In genomic region chr4:127936974-127937373, GRCh38 we compare ENCODE assay signal across 19 cellular contexts. TPM values are rescaled to one million over a fixed set of nuclear protein-coding genes. Genes with fewer than 3 reads are reported as not detected.
A peak's percentile ranks its signal among the peaks of the same experiment; 100 is the strongest.
DNase-seq lines count a peak whose midpoint lies in the region; ATAC-seq and TF ChIP-seq lines count a peak whose summit lies in the region.
"Had no signal": no experiment of that assay in that cellular context is flagged by ENCODE, and none has a peak within 500 bp of the region (broad histone marks: within the 10 kb centered on the region; RNA-seq: fewer than 3 reads in every experiment).

No MANE protein-coding gene starts in this region.

- H3K4me3 ChIP-seq in epithelial cell of esophagus (ENCODE audit: low read length), result no peak overlapping the region
- H3K4me3 ChIP-seq: A549, neural progenitor cell, SJCRH30 had no signal

- no peaks in the 10 kb centered on the region for H3K9me3 Mint-ChIP-seq in activated T-cell treated with anti-CD3 and anti-CD28 coated beads, Interleukin-2, amount 50 U/mL, for 24 hours
- no peaks in the 10 kb centered on the region for H3K9me3 Mint-ChIP-seq in activated T-cell treated with anti-CD3 and anti-CD28 coated beads, Interleukin-2, amount 50 U/mL, for 4 hours
- no peaks in the 10 kb centered on the region for H3K9me3 Mint-ChIP-seq in stimulated activated memory B cell treated with anti-CD40 and anti-IgM and Interleukin-4, amounts not matched to agents 10 μg/mL and 1 μg/mL and 100 μg/mL, for 72 hours
- H3K9me3 Mint-ChIP-seq: activated naive CD4-positive, alpha-beta T cell treated with anti-CD3 and anti-CD28 coated beads, Interleukin-2, amount 50 U/mL, for 72 hours; neural progenitor cell; type B pancreatic cell had no signal

- H3K36me3 Mint-ChIP-seq in activated T-cell treated with anti-CD3 and anti-CD28 coated beads, Interleukin-2, amount 50 U/mL, for 24 hours (ENCODE audit: low read depth), result peaks cover 36% of the 10 kb centered on the region
- peaks cover 23% of the 10 kb centered on the region for H3K36me3 Mint-ChIP-seq in activated T-cell treated with anti-CD3 and anti-CD28 coated beads, Interleukin-2, amount 50 U/mL, for 4 hours (ENCODE audit: insufficient read depth)
- H3K36me3 Mint-ChIP-seq in stimulated activated memory B cell treated with anti-CD40 and anti-IgM and Interleukin-4, amounts not matched to agents 10 μg/mL and 1 μg/mL and 100 μg/mL, for 72 hours, result peaks cover 14% of the 10 kb centered on the region

- no peak for TF ChIP-seq CTCF in epithelial cell of esophagus (IDR thresholded peaks at IDR 0.05; ENCODE audit: insufficient read depth, low read depth, low read length, missing control alignments)
- TF ChIP-seq CTCF in GM20000 (IDR thresholded peaks at IDR 0.05; ENCODE audit: extremely low read depth, missing control alignments), result no peak

- H3K27ac Mint-ChIP-seq in activated T-cell treated with anti-CD3 and anti-CD28 coated beads, Interleukin-2, amount 50 U/mL, for 24 hours, result peak overlapping the region; percentile 6
- peak overlapping the region; percentile 18 for H3K27ac Mint-ChIP-seq in stimulated activated memory B cell treated with anti-CD40 and anti-IgM and Interleukin-4, amounts not matched to agents 10 μg/mL and 1 μg/mL and 100 μg/mL, for 72 hours
- H3K27ac Mint-ChIP-seq: neural progenitor cell, type B pancreatic cell had no signal

- peaks cover 9% of the 10 kb centered on the region for H3K4me1 Mint-ChIP-seq in activated T-cell treated with anti-CD3 and anti-CD28 coated beads, Interleukin-2, amount 50 U/mL, for 24 hours (ENCODE audit: low read depth)
- H3K4me1 Mint-ChIP-seq in activated T-cell treated with anti-CD3 and anti-CD28 coated beads, Interleukin-2, amount 50 U/mL, for 4 hours (ENCODE audit: low read depth), result peaks cover 4% of the 10 kb centered on the region
- H3K4me1 Mint-ChIP-seq in stimulated activated memory B cell treated with anti-CD40 and anti-IgM and Interleukin-4, amounts not matched to agents 10 μg/mL and 1 μg/mL and 100 μg/mL, for 72 hours, result no peaks in the 10 kb centered on the region
- H3K4me1 Mint-ChIP-seq: neural progenitor cell had no signal

- no peak for ATAC-seq in activated T-cell treated with anti-CD3 and anti-CD28 coated beads, Interleukin-2, amount 50 U/mL, for 4 hours
- no peak for ATAC-seq in stimulated activated memory B cell treated with anti-CD40 and anti-IgM and Interleukin-4, amounts not matched to agents 10 μg/mL and 1 μg/mL and 100 μg/mL, for 72 hours
- ATAC-seq: A549, sciatic nerve had no signal

- no peaks in the 10 kb centered on the region for H3K27me3 Mint-ChIP-seq in activated T-cell treated with anti-CD3 and anti-CD28 coated beads, Interleukin-2, amount 50 U/mL, for 24 hours
- H3K27me3 Mint-ChIP-seq in activated T-cell treated with anti-CD3 and anti-CD28 coated beads, Interleukin-2, amount 50 U/mL, for 4 hours (ENCODE audit: low read depth), result no peaks in the 10 kb centered on the region
- H3K27me3 Mint-ChIP-seq in stimulated activated memory B cell treated with anti-CD40 and anti-IgM and Interleukin-4, amounts not matched to agents 10 μg/mL and 1 μg/mL and 100 μg/mL, for 72 hours, result no peaks in the 10 kb centered on the region
- H3K27me3 Mint-ChIP-seq: type B pancreatic cell had no signal

- no peak overlapping the region for H3K4me3 Mint-ChIP-seq in activated T-cell treated with anti-CD3 and anti-CD28 coated beads, Interleukin-2, amount 50 U/mL, for 24 hours
- no peak overlapping the region for H3K4me3 Mint-ChIP-seq in activated T-cell treated with anti-CD3 and anti-CD28 coated beads, Interleukin-2, amount 50 U/mL, for 4 hours
- H3K4me3 Mint-ChIP-seq in stimulated activated memory B cell treated with anti-CD40 and anti-IgM and Interleukin-4, amounts not matched to agents 10 μg/mL and 1 μg/mL and 100 μg/mL, for 72 hours, result no peak overlapping the region
- H3K4me3 Mint-ChIP-seq: neural progenitor cell, type B pancreatic cell had no signal

- DNase-seq in activated T-cell treated with anti-CD3 and anti-CD28 coated beads, Interleukin-2, amount 50 U/mL, for 24 hours, result no peak
- no peak for DNase-seq in activated T-cell treated with anti-CD3 and anti-CD28 coated beads, Interleukin-2, amount 50 U/mL, for 4 hours
- DNase-seq in RPMI7951 (ENCODE audit: low read depth), result peak; percentile 1
- DNase-seq in epithelial cell of esophagus (ENCODE audit: low read depth), result peak; percentile 34
- no peak for DNase-seq in GM20000 (ENCODE audit: low spot score)
- no peak for DNase-seq in DMS153 (lab: John Stamatoyannopoulos, UW)
- no peak for DNase-seq in foreskin melanocyte
- DNase-seq: GOT3; mesendoderm; NCI-H1105 treated with DMSO at 0.1 percent for 48 hours; NCI-H2227 treated with DMSO at 0.1 percent for 48 hours; SJCRH30; stimulated activated CD4-positive, alpha-beta T cell treated with anti-CD3 and anti-CD28 coated beads, Interleukin-4, amount 100 ng/mL, for 24 hours had no signal

RNA-seq across cellular contexts. Expression of gene MFSD8, which starts 28.0 kb away (rescaled TPM):
- 10 to 100 TPM; 13.7 to 19.6 (median 15.9) TPM for total RNA-seq in activated T-cell treated with anti-CD3 and anti-CD28 coated beads, Interleukin-2, amount 50 U/mL, for 4 hours
- total RNA-seq in RPMI7951 (2014; rRNA removed; shearing (Covaris generic)), result 14.0 and 14.8 TPM in 2 replicates

RNA-seq across cellular contexts. Expression of gene ABHD18, which starts 28.2 kb away (rescaled TPM):
- total RNA-seq in activated T-cell treated with anti-CD3 and anti-CD28 coated beads, Interleukin-2, amount 50 U/mL, for 4 hours, result 10 to 100 TPM in 1 of 3 donors, 1 to 10 TPM in 2; 8.9 to 12.1 (median 9.6) TPM
- total RNA-seq in RPMI7951 (2014; rRNA removed; shearing (Covaris generic)), result 6.7 and 9.3 TPM in 2 replicates

RNA-seq across cellular contexts. Expression of gene PLK4, which starts 56.3 kb away (rescaled TPM):
- total RNA-seq in activated T-cell treated with anti-CD3 and anti-CD28 coated beads, Interleukin-2, amount 50 U/mL, for 4 hours, result 10 to 100 TPM; 14.1 to 19.5 (median 16.6) TPM
- 32.5 and 37.0 TPM in 2 replicates for total RNA-seq in RPMI7951 (2014; rRNA removed; shearing (Covaris generic))

Comparison
In these comparisons a context has a peak if more than half of its experiments do, and no peak if none do; other contexts are left out.
1. DNase-seq: peak in RPMI7951 (single experiment) and epithelial cell of esophagus (single experiment); none in activated T-cell treated with anti-CD3 and anti-CD28 coated beads, Interleukin-2, amount 50 U/mL, for 24 hours (single experiment), activated T-cell treated with anti-CD3 and anti-CD28 coated beads, Interleukin-2, amount 50 U/mL, for 4 hours (single experiment), GM20000 (single experiment), DMS153 (single experiment) and foreskin melanocyte (single experiment).